Comparison of ENCODE assay signal across 15 cellular contexts in genomic region chr15:99963096-99963825, GRCh38.
DNase-seq lines count a peak whose midpoint lies in the region; ATAC-seq and TF ChIP-seq lines count a peak whose summit lies in the region.
"Had no signal": no experiment of that assay in that cellular context is flagged by ENCODE, and none has a peak within 500 bp of the region (broad histone marks: within the 10 kb centered on the region; RNA-seq: fewer than 3 reads in every experiment).

No MANE protein-coding gene starts in this region.

- intact Hi-C loops in adrenal gland (cut with DNase I) (loop anchor here (10.0 kb wide), 2 partner anchors 152 to 372 kb away; no protein-coding TSS in a partner anchor), Calu3 (cut with micrococcal nuclease; ENCODE audit: unreplicated experiment) (no loop called here)

- H4K20me1 ChIP-seq in SK-N-SH (ENCODE audit: insufficient read depth), result no peaks in the 10 kb centered on the region

- in situ Hi-C loops in G401 (cut with HindIII; ENCODE audit: low sequenced_read_pairs), result no loop called here

- H3K36me3 ChIP-seq in SK-N-SH (replicated peaks in 1 of 2; ENCODE audit: control insufficient read depth in 1 of 2, insufficient read depth in 2 of 2, low read length in 1 of 2) (no peaks in the 10 kb centered on the region), adrenal gland (replicated peaks in 1 of 2) (no peaks in the 10 kb centered on the region)
- H3K36me3 ChIP-seq: tibial artery had no signal

- H3K4me2 ChIP-seq in SK-N-SH, result no peak overlapping the region

- H3K9me3 Mint-ChIP-seq in type B pancreatic cell (no peaks in the 10 kb centered on the region), Calu3 (ENCODE audit: low read depth, unreplicated experiment) (peaks cover 11% of the 10 kb centered on the region)

- H3F3A ChIP-seq in SK-N-SH (replicated peaks; ENCODE audit: insufficient read depth), result no peaks in the 10 kb centered on the region

- H3K27ac Mint-ChIP-seq in type B pancreatic cell (no peak overlapping the region), Calu3 (ENCODE audit: unreplicated experiment) (no peak overlapping the region)

- 17% methylated on average over 8 of the region's 8 CpGs for WGBS in SK-N-SH (ENCODE audit: low lambda C conversion rate)
- WGBS in adrenal gland, 4 donors, result 59 to 73% (median 67%) methylated on average over 8 of the region's 8 CpGs

- H2AFZ ChIP-seq in SK-N-SH (ENCODE audit: low read depth), result no peak overlapping the region

- H3K9me2 ChIP-seq in SK-N-SH, result no peaks in the 10 kb centered on the region

- H3K27ac ChIP-seq in SK-N-SH (ENCODE audit: low read depth in 2 of 2, low read length in 1 of 2) (no peak overlapping the region), adrenal gland (no peak overlapping the region)
- H3K27ac ChIP-seq: HL-60, tibial artery had no signal

- H3K4me3 Mint-ChIP-seq in type B pancreatic cell (no peak overlapping the region), Calu3 (ENCODE audit: low read depth, unreplicated experiment) (no peak overlapping the region)

- no peak for TF ChIP-seq POLR2A in adrenal gland (IDR thresholded peaks at IDR 0.05)

- ATAC-seq in SK-N-SH treated with all-trans-retinoic acid at 6 μM for 48 hours, result no peak

- no peak overlapping the region for H3K9ac ChIP-seq in SK-N-SH

- CTCF ChIA-PET in SK-N-SH (lab: Yijun Ruan, JAX), result interaction anchor here (2.1 to 5.1 kb wide), 2 partner anchors 94 to 375 kb away, joined by 5 to 21 read pairs; no protein-coding TSS in a partner anchor
- CTCF ChIA-PET in Calu3 (lab: Charles Lee), result interaction anchor here (0.6 to 0.7 kb wide), 2 partner anchors 132 to 377 kb away, joined by 3 to 5 read pairs; no protein-coding TSS in a partner anchor

- no TSS peak for BruUV-seq in Calu3 (replicated peaks; lab: Mats Ljungman, UMichigan)

- DNase-seq in SK-N-SH, result peak; percentile 1
- DNase-seq in adrenal gland, result peak; percentile 12 to 46 (median 41)
- DNase-seq in iPS-NIHi7 (ENCODE audit: extremely low spot score), result peak; percentile 3
- DNase-seq in type B pancreatic cell (ENCODE audit: extremely low spot score, unreplicated experiment), result peak; percentile 32
- DNase-seq in GM19238 (ENCODE audit: insufficient read length, low spot score), result no peak
- DNase-seq in Calu3, result no peak
- no peak for DNase-seq in G401 (ENCODE audit: low spot score)
- DNase-seq: activated CD4-positive, alpha-beta T cell treated with anti-CD3 and anti-CD28 coated beads for 48 hours; hypothalamus; mesendoderm; NCI-H1048; NCI-H510A had no signal

- H3K4me3 ChIP-seq in SK-N-SH (ENCODE audit: low read depth in 2 of 2, low read length in 1 of 2) (no peak overlapping the region), adrenal gland (no peak overlapping the region)
- H3K4me3 ChIP-seq: tibial artery had no signal

- peaks cover 12% of the 10 kb centered on the region for H3K27me3 Mint-ChIP-seq in type B pancreatic cell
- no peaks in the 10 kb centered on the region for H3K27me3 Mint-ChIP-seq in Calu3 (ENCODE audit: unreplicated experiment)

- POLR2A ChIA-PET in SK-N-SH (lab: Yijun Ruan, JAX), result no interaction called here

- H3K4me1 ChIP-seq in SK-N-SH (ENCODE audit: control insufficient read depth in 1 of 2, insufficient read depth in 2 of 2, low read depth in 1 of 2, low read length in 1 of 2) (no peaks in the 10 kb centered on the region; a peak in 1 of 4 replicates), adrenal gland (replicated peaks in 1 of 2) (no peaks in the 10 kb centered on the region)

- no peaks in the 10 kb centered on the region for H3K9me3 ChIP-seq in SK-N-SH
- no peaks in the 10 kb centered on the region for H3K9me3 ChIP-seq in adrenal gland (replicated peaks in 1 of 3)
- H3K9me3 ChIP-seq: tibial artery had no signal

- no peak for TF ChIP-seq RAD21 in SK-N-SH (IDR thresholded peaks at IDR 0.05; ENCODE audit: low read length)

- no peaks in the 10 kb centered on the region for H3K79me2 ChIP-seq in SK-N-SH (ENCODE audit: insufficient read depth)

- H3K27me3 ChIP-seq in SK-N-SH (ENCODE audit: insufficient read depth), result no peaks in the 10 kb centered on the region
- peaks cover 11% of the 10 kb centered on the region for H3K27me3 ChIP-seq in adrenal gland
- H3K27me3 ChIP-seq: tibial artery had no signal

- H3K36me3 Mint-ChIP-seq in type B pancreatic cell, result no peaks in the 10 kb centered on the region
- H3K36me3 Mint-ChIP-seq in Calu3 (ENCODE audit: insufficient read depth, unreplicated experiment), result no peaks in the 10 kb centered on the region

- TF ChIP-seq CTCF in SK-N-SH (IDR thresholded peaks at IDR 0.05) (no peak), adrenal gland (IDR thresholded peaks at IDR 0.05) (no peak), type B pancreatic cell (conservative IDR thresholded peaks at IDR 0.05) (no peak), Calu3 (IDR thresholded peaks at IDR 0.05; ENCODE audit: unreplicated experiment) (no peak)

- TF ChIP-seq EP300 in SK-N-SH (IDR thresholded peaks at IDR 0.05; ENCODE audit: borderline replicate concordance in 1 of 2, low read depth in 1 of 2, low read length in 1 of 2), result no peak

- H3K4me1 Mint-ChIP-seq in type B pancreatic cell (ENCODE audit: unreplicated experiment) (peaks cover 3% of the 10 kb centered on the region), Calu3 (ENCODE audit: low read depth, unreplicated experiment) (no peaks in the 10 kb centered on the region)

TF ChIP-seq in SK-N-SH, 30 proteins besides CTCF, POLR2A, EP300 and RAD21 (continues in another document):
- TF ChIP-seq ELF1 (IDR thresholded peaks at IDR 0.05) (no peak), YY1 (IDR thresholded peaks at IDR 0.05; ENCODE audit: low read depth) (no peak), MAX (IDR thresholded peaks at IDR 0.05; ENCODE audit: low read depth) (no peak), TEAD4 (IDR thresholded peaks at IDR 0.05; ENCODE audit: borderline replicate concordance, insufficient read depth) (no peak), GATA2 (CRISPR knock-in tag; IDR thresholded peaks at IDR 0.05) (no peak), RXRA (IDR thresholded peaks at IDR 0.05; ENCODE audit: borderline replicate concordance, low read depth) (no peak), POLR2AphosphoS5 (IDR thresholded peaks at IDR 0.05; ENCODE audit: low read depth, low read length) (no peak), NRF1 (IDR thresholded peaks at IDR 0.05; ENCODE audit: low read depth, low read length) (no peak)

TF ChIP-seq in SK-N-SH treated with all-trans-retinoic acid at 6 μM for 48 hours, 23 proteins besides CTCF, POLR2A, EP300 and RAD21:
- TF ChIP-seq ARNTL (CRISPR knock-in tag; IDR thresholded peaks at IDR 0.05; ENCODE audit: borderline replicate concordance, low read depth), result no peak
- TF ChIP-seq ISL1 (CRISPR knock-in tag; IDR thresholded peaks at IDR 0.05), result no peak
- TF ChIP-seq OSR1 (CRISPR knock-in tag; IDR thresholded peaks at IDR 0.05), result no peak
- no peak for TF ChIP-seq TOX (CRISPR knock-in tag; IDR thresholded peaks at IDR 0.05; ENCODE audit: borderline replicate concordance)
- no peak for TF ChIP-seq ZFP3 (CRISPR knock-in tag; IDR thresholded peaks at IDR 0.05)
- TF ChIP-seq RARB (CRISPR knock-in tag; IDR thresholded peaks at IDR 0.05), result no peak

Comparison
In these comparisons a context has a peak if more than half of its experiments do, and no peak if none do; other contexts are left out.
1. DNase-seq: peak in SK-N-SH (single experiment), adrenal gland (7 of 7), iPS-NIHi7 (single experiment) and type B pancreatic cell (single experiment); none in GM19238 (single experiment), Calu3 (single experiment) and G401 (single experiment).